In genomic region chr12:128261757-128262156, GRCh38 we compare ENCODE assay signal across 27 cellular contexts. TPM values are rescaled to one million over a fixed set of nuclear protein-coding genes. Genes with fewer than 3 reads are reported as not detected.
"Had no signal": no experiment of that assay in that cellular context is flagged by ENCODE, and none has a peak within 500 bp of the region (broad histone marks: within the 10 kb centered on the region; RNA-seq: fewer than 3 reads in every experiment).

No MANE protein-coding gene starts in this region.

- ATAC-seq: effector memory CD8-positive, alpha-beta T cell; esophagus mucosa; gastroesophageal sphincter; heart left ventricle; left cardiac atrium; left lung; left ventricle myocardium superior; lower lobe of right lung; naive thymus-derived CD4-positive, alpha-beta T cell had no signal

- H3K4me1 ChIP-seq: colonic mucosa, left lung, lower lobe of right lung had no signal

- FAIRE-seq: endometrium, frontal cortex, keratinocyte had no signal

- H3K36me3 ChIP-seq: colonic mucosa, esophagus squamous epithelium, gastroesophageal sphincter, heart left ventricle, left lung, lower lobe of right lung had no signal

- H3K27ac ChIP-seq: colonic mucosa, epithelial cell of prostate, esophagus squamous epithelium, gastroesophageal sphincter, heart left ventricle, hepatocyte, left lung, lower lobe of right lung had no signal

- H3K9me3 ChIP-seq: colonic mucosa, esophagus squamous epithelium, left lung, lower lobe of right lung had no signal

- H3K4me3 ChIP-seq: colonic mucosa, esophagus squamous epithelium, gastroesophageal sphincter, heart left ventricle, hepatocyte, left lung, lower lobe of right lung had no signal

- H3K4me2 ChIP-seq: hepatocyte had no signal

- H3K79me2 ChIP-seq: hepatocyte had no signal

- DNase-seq: colonic mucosa; cortex of kidney; effector CD8-positive, alpha-beta T cell; effector memory CD8-positive, alpha-beta T cell; endodermal cell; erythroblast; esophagus squamous epithelium; foreskin fibroblast; heart left ventricle; hypothalamus; immature natural killer cell; left cardiac atrium; left lung; left ventricle myocardium superior; lower lobe of right lung; mesendoderm; midbrain; naive thymus-derived CD4-positive, alpha-beta T cell had no signal

- H2AFZ ChIP-seq: hepatocyte had no signal

RNA-seq across cellular contexts. Expression of gene TMEM132C, which starts 5.2 kb away (rescaled TPM):
- total RNA-seq: dermis microvascular lymphatic vessel endothelial cell; lung microvascular endothelial cell; naive thymus-derived CD4-positive, alpha-beta T cell had no signal
- polyA plus RNA-seq: keratinocyte; naive thymus-derived CD4-positive, alpha-beta T cell had no signal
